Comparison of ENCODE assay signal across 1 cellular context in the genomic region with DNA sequence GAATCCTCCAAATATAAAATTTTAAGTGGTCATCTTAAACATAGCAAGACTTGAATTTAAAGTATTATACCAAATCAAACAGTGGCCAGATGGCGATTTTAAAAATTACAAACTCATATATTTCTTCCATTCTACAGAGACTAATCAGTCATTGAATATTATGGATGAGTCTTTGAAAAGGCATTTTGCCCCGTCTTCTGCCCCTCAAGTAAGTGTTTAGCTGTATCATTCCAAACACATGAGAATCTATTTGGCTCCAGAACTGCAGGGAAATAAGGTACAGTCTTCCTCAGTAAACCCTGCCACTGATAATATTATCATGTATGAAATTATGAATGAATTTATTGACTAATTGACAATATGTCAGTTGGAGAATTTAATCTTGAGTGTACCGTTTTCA.
TF ChIP-seq lines count a peak whose summit lies in the region.

No MANE protein-coding gene starts in this region.

TF ChIP-seq in IMR-90, 13 proteins besides CTCF, POLR2A, EP300 and RAD21 (continued from another document):
- TF ChIP-seq RCOR1 (IDR thresholded peaks at IDR 0.05; ENCODE audit: insufficient replicate concordance, low read length) (no peak), RFX5 (IDR thresholded peaks at IDR 0.05; ENCODE audit: low read depth, low read length) (no peak), CEBPB (IDR thresholded peaks at IDR 0.05; ENCODE audit: low read depth, low read length) (no peak), MXI1 (IDR thresholded peaks at IDR 0.05; ENCODE audit: borderline replicate concordance, low read depth, low read length) (no peak), BHLHE40 (IDR thresholded peaks at IDR 0.05; ENCODE audit: low read depth, low read length) (no peak), MAZ (IDR thresholded peaks at IDR 0.05; ENCODE audit: borderline replicate concordance, low read depth, low read length) (no peak), MAFK (IDR thresholded peaks at IDR 0.05; ENCODE audit: low read depth, low read length) (no peak), CHD1 (IDR thresholded peaks at IDR 0.05; ENCODE audit: low read depth, low read length) (no peak), SMC3 (IDR thresholded peaks at IDR 0.05; ENCODE audit: low read depth, low read length) (no peak)
- TF ChIP-seq, protein P1, sequence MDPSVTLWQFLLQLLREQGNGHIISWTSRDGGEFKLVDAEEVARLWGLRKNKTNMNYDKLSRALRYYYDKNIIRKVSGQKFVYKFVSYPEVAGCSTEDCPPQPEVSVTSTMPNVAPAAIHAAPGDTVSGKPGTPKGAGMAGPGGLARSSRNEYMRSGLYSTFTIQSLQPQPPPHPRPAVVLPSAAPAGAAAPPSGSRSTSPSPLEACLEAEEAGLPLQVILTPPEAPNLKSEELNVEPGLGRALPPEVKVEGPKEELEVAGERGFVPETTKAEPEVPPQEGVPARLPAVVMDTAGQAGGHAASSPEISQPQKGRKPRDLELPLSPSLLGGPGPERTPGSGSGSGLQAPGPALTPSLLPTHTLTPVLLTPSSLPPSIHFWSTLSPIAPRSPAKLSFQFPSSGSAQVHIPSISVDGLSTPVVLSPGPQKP (IDR thresholded peaks at IDR 0.05; ENCODE audit: borderline replicate concordance, low read depth, low read length) = no peak
- TF ChIP-seq, protein P2, sequence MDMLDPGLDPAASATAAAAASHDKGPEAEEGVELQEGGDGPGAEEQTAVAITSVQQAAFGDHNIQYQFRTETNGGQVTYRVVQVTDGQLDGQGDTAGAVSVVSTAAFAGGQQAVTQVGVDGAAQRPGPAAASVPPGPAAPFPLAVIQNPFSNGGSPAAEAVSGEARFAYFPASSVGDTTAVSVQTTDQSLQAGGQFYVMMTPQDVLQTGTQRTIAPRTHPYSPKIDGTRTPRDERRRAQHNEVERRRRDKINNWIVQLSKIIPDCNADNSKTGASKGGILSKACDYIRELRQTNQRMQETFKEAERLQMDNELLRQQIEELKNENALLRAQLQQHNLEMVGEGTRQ (IDR thresholded peaks at IDR 0.05; ENCODE audit: low read depth, low read length) = no peak
TF ChIP-seq in IMR-90: peak in this region for 0.
